In genomic region chr9:134210908-134211810, GRCh38 we compare ENCODE assay signal across 1 cellular context.
TF ChIP-seq lines count a peak whose summit lies in the region.

No MANE protein-coding gene starts in this region.

TF ChIP-seq in K562, 482 proteins besides CTCF, POLR2A, EP300 and RAD21 (continued from another document):
- TF ChIP-seq CBX2 (IDR thresholded peaks at IDR 0.05; ENCODE audit: insufficient read depth, low read length, poor library complexity, severe bottlenecking), result no peak
- no peak for TF ChIP-seq MLX (CRISPR knock-in tag; conservative IDR thresholded peaks at IDR 0.05)
- TF ChIP-seq MXI1 (IDR thresholded peaks at IDR 0.05; ENCODE audit: low read depth, low read length), result no peak
- TF ChIP-seq BCOR (IDR thresholded peaks at IDR 0.05), result peak; percentile 73
- no peak for TF ChIP-seq HIVEP1 (CRISPR knock-in tag; IDR thresholded peaks at IDR 0.05)
- TF ChIP-seq CBFA2T3 (IDR thresholded peaks at IDR 0.05), result no peak
- no peak for TF ChIP-seq YY1 (IDR thresholded peaks at IDR 0.05; ENCODE audit: borderline replicate concordance in 1 of 3, control insufficient read depth in 1 of 3, extremely low read depth in 1 of 3, insufficient read depth in 3 of 3, insufficient read length in 1 of 3, insufficient replicate concordance in 2 of 3, low read depth in 1 of 3, low read length in 2 of 3)
- no peak for TF ChIP-seq RFX1 (IDR thresholded peaks at IDR 0.05)
- TF ChIP-seq DNMT1 (IDR thresholded peaks at IDR 0.05), result no peak
- no peak for TF ChIP-seq PCBP1 (IDR thresholded peaks at IDR 0.05; ENCODE audit: low read depth, low read length, poor library complexity, severe bottlenecking)
- 0 out of 4 replicates have a peak, but pooled peaks of 1 of the 2 experiments have one; percentile 9 for TF ChIP-seq RCOR1 (IDR thresholded peaks at IDR 0.05; ENCODE audit: borderline replicate concordance in 1 of 2, low read depth in 2 of 2, low read length in 2 of 2)
- TF ChIP-seq RBM25 (IDR thresholded peaks at IDR 0.05; ENCODE audit: low read depth, low read length, severe bottlenecking), result peak; percentile 52
- TF ChIP-seq NFATC3 (IDR thresholded peaks at IDR 0.05), result no peak
- TF ChIP-seq ZNF282 (CRISPR knock-in tag; IDR thresholded peaks at IDR 0.05), result no peak
- TF ChIP-seq ADNP (tag; IDR thresholded peaks at IDR 0.05), result peak; percentile 61; the same call in 1 of the 2 replicates
- TF ChIP-seq ZNF133 (CRISPR knock-in tag; IDR thresholded peaks at IDR 0.05), result no peak
- no peak for TF ChIP-seq OTX1 (CRISPR knock-in tag; IDR thresholded peaks at IDR 0.05)
- no peak for TF ChIP-seq CHD2 (IDR thresholded peaks at IDR 0.05; ENCODE audit: low read depth, low read length)
- no peak for TF ChIP-seq PRMT5 (CRISPR knock-in tag; IDR thresholded peaks at IDR 0.05)
- TF ChIP-seq MAFG (tag; conservative IDR thresholded peaks at IDR 0.05), result no peak
- no peak for TF ChIP-seq KAT8 (IDR thresholded peaks at IDR 0.05; ENCODE audit: low read depth)
- TF ChIP-seq POLR3G (IDR thresholded peaks at IDR 0.05; ENCODE audit: extremely low read depth, insufficient read length, insufficient replicate concordance), result no peak
- TF ChIP-seq KDM1A (IDR thresholded peaks at IDR 0.05), result peak in 1 of 2 experiments; percentile 26; a peak in 1 of 4 replicates
- no peak for TF ChIP-seq XRCC4 (IDR thresholded peaks at IDR 0.05; ENCODE audit: extremely low read depth, insufficient read depth, insufficient read length)
